2 cellular contexts compared by ENCODE assay signal in the genomic region with DNA sequence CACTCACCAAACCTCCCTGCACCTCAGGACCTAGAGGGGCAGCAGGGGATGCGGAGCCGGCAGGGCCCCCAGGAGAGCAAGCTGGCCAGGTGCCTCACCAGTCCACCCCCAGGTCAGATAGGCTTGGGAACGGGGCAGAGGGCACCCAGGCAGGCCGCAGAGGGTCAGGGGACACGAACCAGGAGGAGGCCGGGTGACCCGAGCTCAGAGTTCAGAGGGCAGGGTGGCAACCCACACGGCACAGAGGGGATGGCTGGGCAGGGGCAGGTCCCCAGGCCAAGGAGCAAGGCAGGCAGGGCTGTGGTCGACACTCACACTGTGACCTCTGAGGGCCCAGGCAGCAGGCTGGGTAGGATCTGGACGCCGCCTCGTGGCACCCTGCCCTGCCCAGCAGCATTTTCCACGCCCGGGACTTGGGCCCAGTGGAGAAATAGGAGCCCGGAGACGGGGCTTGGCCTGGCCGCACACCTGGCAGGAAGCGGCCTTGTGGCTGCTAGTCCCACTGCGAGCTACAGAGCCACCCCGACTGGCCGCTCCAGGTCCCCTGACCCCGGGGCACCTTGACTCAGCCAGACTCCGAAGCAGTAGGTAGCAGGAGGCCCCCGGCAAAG.
TF ChIP-seq lines count a peak whose summit lies in the region.

No MANE protein-coding gene starts in this region.

TF ChIP-seq in HEK293, 187 proteins besides CTCF, POLR2A, EP300 and RAD21 (continued from another document):
- TF ChIP-seq, protein P1, sequence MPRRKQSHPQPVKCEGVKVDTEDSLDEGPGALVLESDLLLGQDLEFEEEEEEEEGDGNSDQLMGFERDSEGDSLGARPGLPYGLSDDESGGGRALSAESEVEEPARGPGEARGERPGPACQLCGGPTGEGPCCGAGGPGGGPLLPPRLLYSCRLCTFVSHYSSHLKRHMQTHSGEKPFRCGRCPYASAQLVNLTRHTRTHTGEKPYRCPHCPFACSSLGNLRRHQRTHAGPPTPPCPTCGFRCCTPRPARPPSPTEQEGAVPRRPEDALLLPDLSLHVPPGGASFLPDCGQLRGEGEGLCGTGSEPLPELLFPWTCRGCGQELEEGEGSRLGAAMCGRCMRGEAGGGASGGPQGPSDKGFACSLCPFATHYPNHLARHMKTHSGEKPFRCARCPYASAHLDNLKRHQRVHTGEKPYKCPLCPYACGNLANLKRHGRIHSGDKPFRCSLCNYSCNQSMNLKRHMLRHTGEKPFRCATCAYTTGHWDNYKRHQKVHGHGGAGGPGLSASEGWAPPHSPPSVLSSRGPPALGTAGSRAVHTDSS (tag by site-specific recombination; IDR thresholded peaks at IDR 0.05), result no peak

TF ChIP-seq in liver, 16 proteins besides CTCF, POLR2A, EP300 and RAD21 (continued from another document):
- TF ChIP-seq, protein P2, sequence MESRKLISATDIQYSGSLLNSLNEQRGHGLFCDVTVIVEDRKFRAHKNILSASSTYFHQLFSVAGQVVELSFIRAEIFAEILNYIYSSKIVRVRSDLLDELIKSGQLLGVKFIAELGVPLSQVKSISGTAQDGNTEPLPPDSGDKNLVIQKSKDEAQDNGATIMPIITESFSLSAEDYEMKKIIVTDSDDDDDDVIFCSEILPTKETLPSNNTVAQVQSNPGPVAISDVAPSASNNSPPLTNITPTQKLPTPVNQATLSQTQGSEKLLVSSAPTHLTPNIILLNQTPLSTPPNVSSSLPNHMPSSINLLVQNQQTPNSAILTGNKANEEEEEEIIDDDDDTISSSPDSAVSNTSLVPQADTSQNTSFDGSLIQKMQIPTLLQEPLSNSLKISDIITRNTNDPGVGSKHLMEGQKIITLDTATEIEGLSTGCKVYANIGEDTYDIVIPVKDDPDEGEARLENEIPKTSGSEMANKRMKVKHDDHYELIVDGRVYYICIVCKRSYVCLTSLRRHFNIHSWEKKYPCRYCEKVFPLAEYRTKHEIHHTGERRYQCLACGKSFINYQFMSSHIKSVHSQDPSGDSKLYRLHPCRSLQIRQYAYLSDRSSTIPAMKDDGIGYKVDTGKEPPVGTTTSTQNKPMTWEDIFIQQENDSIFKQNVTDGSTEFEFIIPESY (IDR thresholded peaks at IDR 0.05), result no peak
